In the genomic region with DNA sequence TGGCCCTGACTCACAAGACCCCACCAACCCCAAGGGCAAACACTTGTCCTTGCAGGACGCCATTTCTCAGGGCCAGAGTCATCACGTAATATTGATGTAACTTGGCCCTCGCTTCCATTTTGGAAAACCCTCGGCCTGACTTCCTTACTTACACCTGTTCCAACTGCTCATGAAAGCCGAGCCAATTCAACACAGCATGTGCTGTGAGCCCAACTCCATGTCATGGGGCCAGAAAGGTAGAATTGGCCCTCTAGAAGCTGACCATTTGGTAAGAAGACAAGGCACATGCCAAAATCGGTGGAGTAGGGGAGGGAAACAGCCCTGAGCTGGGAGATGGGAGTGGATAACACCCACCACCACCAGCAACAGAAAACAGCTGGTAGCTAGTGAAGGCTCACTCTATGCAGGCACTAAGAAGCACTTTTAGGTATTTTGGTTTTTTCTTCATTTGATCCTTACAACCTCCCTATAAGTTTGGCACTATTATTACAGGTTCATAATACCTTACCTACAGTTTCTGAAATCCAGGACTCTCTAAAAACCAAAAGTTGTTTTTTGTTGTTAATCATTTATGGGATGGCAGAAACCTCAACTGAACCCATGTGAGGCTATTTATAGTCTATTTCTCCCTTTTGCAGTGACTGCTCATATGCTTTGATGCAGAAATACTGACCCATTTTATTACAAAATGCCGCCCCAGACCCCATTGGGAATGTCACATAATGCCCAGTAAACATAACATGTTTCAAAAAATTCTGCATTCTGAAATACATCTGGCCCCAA, we compare ENCODE assay signal across 29 cellular contexts.
"Had no signal": no experiment of that assay in that cellular context is flagged by ENCODE, and none has a peak within 500 bp of the region (broad histone marks: within the 10 kb centered on the region; RNA-seq: fewer than 3 reads in every experiment).

No MANE protein-coding gene starts in this region.

- FAIRE-seq: urothelium cell line had no signal

- H3K9me3 ChIP-seq: ascending aorta, heart left ventricle, left ventricle myocardium inferior, testis, transverse colon had no signal

- H2AFZ ChIP-seq: parathyroid adenoma had no signal

- DNase-seq: activated CD4-positive, alpha-beta memory T cell treated with anti-CD3 and anti-CD28 coated beads for 36 hours; activated CD4-positive, alpha-beta T cell treated with anti-CD3 and anti-CD28 coated beads for 48 hours; activated CD8-positive, alpha-beta memory T cell treated with anti-CD3 and anti-CD28 coated beads, Interleukin-2, amount 50 U/mL, for 4 hours; activated gamma-delta T cell; activated naive CD4-positive, alpha-beta T cell treated with anti-CD3 and anti-CD28 coated beads, Interleukin-2, amount 10 ng/mL, durations not matched to agents 7 days and 5 days; activated naive CD8-positive, alpha-beta T cell treated with anti-CD3 and anti-CD28 coated beads, Interleukin-2, amount 10 ng/mL, durations not matched to agents 7 days and 5 days; activated T-cell treated with anti-CD3 and anti-CD28 coated beads, Interleukin-2, amount 50 U/mL, for 1 hour; central memory CD4-positive, alpha-beta T cell; endodermal cell; hypothalamus; kidney glomerular epithelial cell; left ventricle myocardium inferior; mammary epithelial cell; naive thymus-derived CD4-positive, alpha-beta T cell; right cardiac atrium; stimulated activated CD4-positive, alpha-beta T cell treated with anti-CD3 and anti-CD28 coated beads, Interleukin-12 subunit alpha, Interleukin-12 subunit beta, amount 100 ng/mL, for 4 hours; stimulated activated CD4-positive, alpha-beta T cell treated with anti-CD3 and anti-CD28 coated beads, Interleukin-4, amount 100 ng/mL, for 1 hour; stimulated activated naive CD8-positive, alpha-beta T cell treated with anti-CD3 and anti-CD28 coated beads, Interleukin-15, Interleukin-2, amounts not matched to agents 100 U/mL and 50 U/mL, for 24 hours; testis; transverse colon had no signal

- H3K27ac ChIP-seq: ascending aorta, brain microvascular endothelial cell, parathyroid adenoma, skin epidermis, testis, VCaP had no signal

- H3K27me3 ChIP-seq: ascending aorta, brain microvascular endothelial cell, heart left ventricle, testis, transverse colon had no signal

- H3K4me3 ChIP-seq: ascending aorta, heart left ventricle, left ventricle myocardium inferior, skin epidermis, testis, transverse colon had no signal

- H3K36me3 ChIP-seq: ascending aorta, brain microvascular endothelial cell, heart left ventricle, left ventricle myocardium inferior, transverse colon had no signal

- ATAC-seq: activated CD4-positive, CD25-positive, alpha-beta regulatory T cell treated with anti-CD3 and anti-CD28 coated beads, Interleukin-2, amount 50 U/mL, for 24 hours; esophagus mucosa; heart left ventricle; naive thymus-derived CD4-positive, alpha-beta T cell; right cardiac atrium; stimulated activated naive CD8-positive, alpha-beta T cell treated with anti-CD3 and anti-CD28 coated beads, Interleukin-15, Interleukin-2, amounts not matched to agents 100 U/mL and 50 U/mL, for 24 hours had no signal

- H3K9ac ChIP-seq: parathyroid adenoma had no signal
